ENCODE assay signal across 13 cellular contexts in genomic region chr14:23181453-23181852, GRCh38. TPM values are rescaled to one million over a fixed set of nuclear protein-coding genes. Genes with fewer than 3 reads are reported as not detected.
DNase-seq lines count a peak whose midpoint lies in the region; ATAC-seq and TF ChIP-seq lines count a peak whose summit lies in the region.
"Had no signal": no experiment of that assay in that cellular context is flagged by ENCODE, and none has a peak within 500 bp of the region (broad histone marks: within the 10 kb centered on the region; RNA-seq: fewer than 3 reads in every experiment).

No MANE protein-coding gene starts in this region.

- H3K14ac ChIP-seq in neuronal stem cell (ENCODE audit: low read length) = no peak overlapping the region

- H3K4ac ChIP-seq in neuronal stem cell (ENCODE audit: low read length) = no peak overlapping the region

- H3K27me3 ChIP-seq in A673 (replicated peaks; ENCODE audit: insufficient read depth, low read depth, low read length, poor library complexity) (no peaks in the 10 kb centered on the region), neuronal stem cell (ENCODE audit: control insufficient read depth in 3 of 3, insufficient read depth in 3 of 3, low read depth in 1 of 3, low read length in 3 of 3) (peaks cover 0 to 13% (median 0%) of the 10 kb centered on the region in 3 experiments)

- H3K9ac ChIP-seq in SK-N-MC (ENCODE audit: insufficient read length) (peak overlapping the region; percentile 30), neuronal stem cell (ENCODE audit: low read depth, low read length, poor library complexity) (no peak overlapping the region)

- H4K91ac ChIP-seq in neuronal stem cell (ENCODE audit: low read depth, low read length, poor library complexity) = no peak overlapping the region

- H3K9me3 ChIP-seq in A673 (ENCODE audit: low read depth, low read length, poor library complexity, severe bottlenecking) (no peaks in the 10 kb centered on the region), SK-N-MC (ENCODE audit: low read depth, low read length) (no peaks in the 10 kb centered on the region), neuronal stem cell (replicated peaks in 1 of 2; ENCODE audit: control insufficient read depth in 2 of 2, insufficient read depth in 1 of 2, low read depth in 1 of 2, low read length in 2 of 2) (no peaks in the 10 kb centered on the region)

- WGBS in neuronal stem cell (ENCODE audit: extremely low coverage in 2 of 2, insufficient read length in 2 of 2, insufficient replicate concordance in 1 of 2), 2 donors = no CpG with 5 or more reads among the region's 3 CpGs

- H2BK12ac ChIP-seq in neuronal stem cell (ENCODE audit: low read length) = no peak overlapping the region

- no peaks in the 10 kb centered on the region for H3K79me1 ChIP-seq in neuronal stem cell (ENCODE audit: low read depth, low read length)

- no peak overlapping the region for H3K23ac ChIP-seq in neuronal stem cell (ENCODE audit: low read depth, low read length, poor library complexity)

- no peak overlapping the region for H2BK120ac ChIP-seq in neuronal stem cell (ENCODE audit: low read depth, low read length)

- H2BK5ac ChIP-seq in neuronal stem cell (ENCODE audit: low read length) = no peak overlapping the region

- intact Hi-C loops in A673 (cut with micrococcal nuclease; ENCODE audit: unreplicated experiment) = no loop called here

- ATAC-seq in HG02610 (IDR thresholded peaks at IDR 0.05; ENCODE audit: unreplicated experiment) = no peak

- H2BK15ac ChIP-seq in neuronal stem cell (ENCODE audit: low read length) = no peak overlapping the region

- CTCF ChIA-PET in A673 (lab: Charles Lee) = interaction anchor here (1.0 to 1.9 kb wide), 2 partner anchors 26 to 61 kb away, joined by 3 to 20 read pairs; no protein-coding TSS in a partner anchor

- H3K4me2 ChIP-seq in neuronal stem cell (ENCODE audit: insufficient read depth, low read length, poor library complexity, severe bottlenecking) = peak overlapping the region; percentile 32

- BruUV-seq in A673 (replicated peaks; lab: Mats Ljungman, UMichigan) = no TSS peak

- TF ChIP-seq CTCF in A673 (conservative IDR thresholded peaks at IDR 0.05; ENCODE audit: low read depth, low read length) (no peak), foreskin fibroblast (IDR thresholded peaks at IDR 0.05; ENCODE audit: low read depth, low read length) (no peak)

- H3K27ac ChIP-seq in A673 (ENCODE audit: low read depth, low read length, poor library complexity, severe bottlenecking) = no peak overlapping the region
- peak overlapping the region; percentile 48; the same call in 1 of the 2 replicates for H3K27ac ChIP-seq in SK-N-MC
- H3K27ac ChIP-seq in neuronal stem cell (replicated peaks; ENCODE audit: low read length) = no peak overlapping the region

- H3K4me3 ChIP-seq in A673 (ENCODE audit: low read depth, low read length, poor library complexity, severe bottlenecking) (peak overlapping the region; percentile 51), SK-N-MC (peak overlapping the region; percentile 84), foreskin fibroblast (ENCODE audit: low read depth in 1 of 2, low read length in 2 of 2) (peak overlapping the region; percentile 70 to 75), neuronal stem cell (ENCODE audit: low read length in 2 of 2) (peak overlapping the region; percentile 49 to 84)

- H4K8ac ChIP-seq in neuronal stem cell (ENCODE audit: low read depth, low read length) = no peak overlapping the region

- H3K4me1 ChIP-seq in A673 (ENCODE audit: insufficient read depth, low read length, poor library complexity, severe bottlenecking) = peaks cover 20% of the 10 kb centered on the region
- H3K4me1 ChIP-seq in neuronal stem cell (ENCODE audit: control insufficient read depth in 2 of 2, insufficient read depth in 1 of 2, low read depth in 1 of 2, low read length in 2 of 2) = peaks cover 2 to 3% of the 10 kb centered on the region in 2 donors

- H2AK5ac ChIP-seq in neuronal stem cell (ENCODE audit: low read depth, low read length) = no peak overlapping the region

- POLR2A ChIA-PET in A673 (lab: Charles Lee; ENCODE audit: low non-redundant PET) = no interaction called here

- no peak overlapping the region for H3K18ac ChIP-seq in neuronal stem cell (ENCODE audit: low read length)

- no peak for DNase-seq in A673 (ENCODE audit: low spot score)
- DNase-seq in SK-N-MC (ENCODE audit: low read depth, low spot score) = no peak
- no peak for DNase-seq in foreskin fibroblast
- DNase-seq in neuronal stem cell (ENCODE audit: low spot score) = no peak
- no peak for DNase-seq in DMS79 treated with DMSO at 0.1 percent for 48 hours (lab: John Stamatoyannopoulos, UW)
- DNase-seq in EL = no peak
- no peak for DNase-seq in HT-29 (ENCODE audit: low spot score)
- DNase-seq: activated CD4-positive, alpha-beta T cell treated with anti-CD3 and anti-CD28 coated beads, Interleukin-2, amount 10 ng/mL, durations not matched to agents 7 days and 5 days; Kasumi-1; NCI-H187 treated with DMSO at 0.1 percent for 48 hours; T-helper 1 cell had no signal

- peak overlapping the region; percentile 32 for H2AFZ ChIP-seq in neuronal stem cell (ENCODE audit: low read length)

- H3K36me3 ChIP-seq in A673 (ENCODE audit: insufficient read depth, low read length, poor library complexity, severe bottlenecking) = no peaks in the 10 kb centered on the region
- H3K36me3 ChIP-seq in SK-N-MC (ENCODE audit: insufficient read depth, low read length) = no peaks in the 10 kb centered on the region
- no peaks in the 10 kb centered on the region for H3K36me3 ChIP-seq in neuronal stem cell (replicated peaks in 1 of 2; ENCODE audit: control insufficient read depth in 2 of 2, insufficient read depth in 2 of 2, low read length in 2 of 2)

RNA-seq across cellular contexts. Expression of gene SLC7A8, which starts 2.0 kb away (rescaled TPM):
- total RNA-seq in A673 (2021) = 18.3 and 24.8 TPM in 2 replicates
- polyA plus RNA-seq in neuronal stem cell (2013, experiment 1 of 2) = 43.4 TPM
- polyA plus RNA-seq in neuronal stem cell (2013, experiment 2 of 2) = 43.3 TPM
- total RNA-seq in HT-29 (2014; rRNA removed; shearing (Covaris generic)) = 0.03 and 0.23 TPM in 2 replicates

RNA-seq across cellular contexts. Expression of gene RNF212B, which starts 56.3 kb away (rescaled TPM):
- not detected in 2 replicates for total RNA-seq in A673 (2021)
- 0.20 TPM for polyA plus RNA-seq in neuronal stem cell (2013, experiment 1 of 2)
- 0.28 TPM for polyA plus RNA-seq in neuronal stem cell (2013, experiment 2 of 2)
- total RNA-seq in HT-29 (2014; rRNA removed; shearing (Covaris generic)) = not detected in 2 replicates
- total RNA-seq: activated CD4-positive, alpha-beta T cell treated with anti-CD3 and anti-CD28 coated beads, Interleukin-2, amount 10 ng/mL, durations not matched to agents 7 days and 5 days; mesenteric fat pad had no signal

Comparison
In these comparisons a context has a peak if more than half of its experiments do, and no peak if none do; other contexts are left out.
1. RNA of gene SLC7A8, which starts 2.0 kb away (total RNA-seq): 18.3 to 24.8 TPM in A673; 0.03 to 0.23 TPM in HT-29; every median in the first group is over 10 times any median in the second.
2. Peak in every context shown above with its lines, with median percentiles within 50 percentile points of each other: H3K4me3 ChIP-seq.